ENCODE assay signal across 10 cellular contexts in the genomic region with DNA sequence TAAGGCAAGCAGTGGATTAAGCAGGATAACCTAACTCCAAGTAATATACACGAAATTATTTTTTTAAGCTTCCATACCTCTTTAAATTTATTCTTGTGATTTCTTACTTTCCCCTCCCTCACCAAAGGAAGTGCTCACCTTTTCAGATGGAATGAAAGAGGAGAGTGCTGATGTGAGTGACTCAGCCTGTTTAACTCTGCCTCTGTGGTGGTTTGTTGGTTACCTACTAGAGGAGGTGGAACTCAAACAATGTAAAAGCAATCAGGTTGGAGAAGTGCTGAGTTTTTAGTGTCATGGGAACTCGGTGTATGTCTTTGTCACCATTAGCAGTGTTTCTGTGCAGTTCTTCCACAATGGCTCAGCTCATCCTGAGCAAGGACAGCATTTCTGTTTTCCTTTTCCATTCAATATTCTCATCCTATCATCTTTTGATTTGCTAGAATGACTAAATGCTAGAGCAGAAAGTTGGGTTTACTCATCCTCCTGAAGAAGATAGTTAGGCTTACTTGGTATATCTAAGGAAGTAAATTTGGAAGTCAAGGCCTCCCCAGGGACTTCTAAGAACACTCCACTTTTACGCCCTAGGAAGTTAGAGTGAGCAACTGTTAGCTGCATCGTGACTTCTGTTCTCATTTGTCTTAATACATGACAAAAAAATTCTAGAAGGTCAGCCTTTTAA. TPM values are rescaled to one million over a fixed set of nuclear protein-coding genes. Genes with fewer than 3 reads are reported as not detected.
DNase-seq lines count a peak whose midpoint lies in the region; ATAC-seq lines count a peak whose summit lies in the region.
"Had no signal": no experiment of that assay in that cellular context is flagged by ENCODE, and none has a peak within 500 bp of the region (broad histone marks: within the 10 kb centered on the region; RNA-seq: fewer than 3 reads in every experiment).

No MANE protein-coding gene starts in this region.

- H3K9me3 Mint-ChIP-seq in activated CD4-positive, alpha-beta memory T cell treated with anti-CD3 and anti-CD28 coated beads, Interleukin-2, amount 10 ng/mL, durations not matched to agents 7 days and 5 days: no peaks in the 10 kb centered on the region

- H3K4me3 Mint-ChIP-seq in activated CD4-positive, alpha-beta memory T cell treated with anti-CD3 and anti-CD28 coated beads, Interleukin-2, amount 10 ng/mL, durations not matched to agents 7 days and 5 days: no peak overlapping the region

- no peak for ATAC-seq in HG03469 (IDR thresholded peaks at IDR 0.05; ENCODE audit: unreplicated experiment)

- POLR2A ChIA-PET in activated CD4-positive, alpha-beta memory T cell treated with anti-CD3 and anti-CD28 coated beads, Interleukin-2, amount 10 ng/mL, durations not matched to agents 7 days and 5 days (lab: Charles Lee): interaction anchor here (0.8 to 11.5 kb wide), 3 partner anchors 44 to 63 kb away, joined by 5 to 446 read pairs (median 5); no protein-coding TSS in a partner anchor

- CTCF ChIA-PET in activated CD4-positive, alpha-beta memory T cell treated with anti-CD3 and anti-CD28 coated beads, Interleukin-2, amount 10 ng/mL, durations not matched to agents 7 days and 5 days (lab: Charles Lee): interaction anchor here (1.4 to 1.8 kb wide), 3 partner anchors 21 to 129 kb away, joined by 3 to 4 read pairs (median 4); no protein-coding TSS in a partner anchor

- peaks cover 38% of the 10 kb centered on the region for H3K36me3 Mint-ChIP-seq in activated CD4-positive, alpha-beta memory T cell treated with anti-CD3 and anti-CD28 coated beads, Interleukin-2, amount 10 ng/mL, durations not matched to agents 7 days and 5 days (ENCODE audit: low read depth)

- no peaks in the 10 kb centered on the region for H3K27me3 Mint-ChIP-seq in activated CD4-positive, alpha-beta memory T cell treated with anti-CD3 and anti-CD28 coated beads, Interleukin-2, amount 10 ng/mL, durations not matched to agents 7 days and 5 days

- H3K27ac Mint-ChIP-seq in activated CD4-positive, alpha-beta memory T cell treated with anti-CD3 and anti-CD28 coated beads, Interleukin-2, amount 10 ng/mL, durations not matched to agents 7 days and 5 days: peak overlapping the region; percentile 75

- H3K4me1 Mint-ChIP-seq in activated CD4-positive, alpha-beta memory T cell treated with anti-CD3 and anti-CD28 coated beads, Interleukin-2, amount 10 ng/mL, durations not matched to agents 7 days and 5 days: peaks cover 80% of the 10 kb centered on the region

- peak; percentile 40 for DNase-seq in stimulated activated CD4-positive, alpha-beta T cell treated with anti-CD3 and anti-CD28 coated beads, Interleukin-4, amount 100 ng/mL, for 24 hours
- no peak for DNase-seq in stimulated activated CD4-positive, alpha-beta T cell treated with anti-CD3 and anti-CD28 coated beads, Interleukin-2, amount 100 ng/mL, for 24 hours
- peak; percentile 36 for DNase-seq in activated CD4-positive, alpha-beta memory T cell treated with anti-CD3 and anti-CD28 coated beads, Interleukin-2, amount 10 ng/mL, durations not matched to agents 7 days and 5 days
- DNase-seq in iPS DF 19.7 (ENCODE audit: low read depth, low spot score): peak; percentile 61
- no peak for DNase-seq in amygdala (lab: John Stamatoyannopoulos, UW)
- no peak for DNase-seq in NCI-H748 (lab: John Stamatoyannopoulos, UW; ENCODE audit: unreplicated experiment)
- DNase-seq in COR-L47 (lab: John Stamatoyannopoulos, UW): no peak
- DNase-seq: aorta, DND-41 had no signal

RNA-seq across cellular contexts. Expression of a gene that starts 6.0 kb away (rescaled TPM):
- 100 to 1,000 TPM; 400 to 401 TPM for total RNA-seq in activated CD4-positive, alpha-beta memory T cell treated with anti-CD3 and anti-CD28 coated beads, Interleukin-2, amount 10 ng/mL, durations not matched to agents 7 days and 5 days

Comparison
In these comparisons a context has a peak if more than half of its experiments do, and no peak if none do; other contexts are left out.
1. DNase-seq: peak in stimulated activated CD4-positive, alpha-beta T cell treated with anti-CD3 and anti-CD28 coated beads, Interleukin-4, amount 100 ng/mL, for 24 hours (single experiment), activated CD4-positive, alpha-beta memory T cell treated with anti-CD3 and anti-CD28 coated beads, Interleukin-2, amount 10 ng/mL, durations not matched to agents 7 days and 5 days (single experiment) and iPS DF 19.7 (single experiment); none in stimulated activated CD4-positive, alpha-beta T cell treated with anti-CD3 and anti-CD28 coated beads, Interleukin-2, amount 100 ng/mL, for 24 hours (0 of 2), amygdala (0 of 56), NCI-H748 (single experiment) and COR-L47 (single experiment).